7 cellular contexts compared by ENCODE assay signal in the genomic region with DNA sequence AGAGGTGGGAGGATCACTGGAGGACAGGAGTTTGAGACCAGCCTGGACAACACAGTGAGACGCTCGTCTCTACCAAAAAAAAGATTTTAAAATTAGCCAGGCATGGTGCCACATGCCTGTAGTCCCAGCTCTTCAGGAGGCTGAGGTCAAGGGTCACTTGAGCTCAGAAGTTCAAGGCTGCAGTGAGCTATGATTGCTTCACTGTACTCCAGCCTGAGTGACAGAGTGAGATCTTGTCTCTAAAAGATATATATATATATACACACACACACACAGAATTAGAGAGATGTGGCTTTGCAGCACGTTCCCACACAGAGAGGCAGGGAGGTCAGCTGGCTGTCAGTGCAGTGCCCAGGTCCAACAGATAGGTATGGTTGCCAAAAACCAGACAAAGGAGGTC.
A peak's percentile ranks its signal among the peaks of the same experiment; 100 is the strongest.
DNase-seq lines count a peak whose midpoint lies in the region; ATAC-seq, FAIRE-seq and TF ChIP-seq lines count a peak whose summit lies in the region.
"Not testable (repeated sequence)": the region's sequence is repeated elsewhere in the genome, so short reads cannot be mapped to it uniquely, and the experiment has no call there.

No MANE protein-coding gene starts in this region.

- H3K9ac ChIP-seq in OCI-LY1 (ENCODE audit: low read length); K562 (ENCODE audit: insufficient read depth in 1 of 2, low read depth in 2 of 2, low read length in 2 of 2); liver (ENCODE audit: low read depth in 1 of 2, low read length in 2 of 2): not testable (repeated sequence)

- H2AFZ ChIP-seq in OCI-LY1 (ENCODE audit: low read length); K562 (ENCODE audit: low read depth, low read length): not testable (repeated sequence)

- TF ChIP-seq RAD21 in K562 (CRISPR knock-in tag; conservative IDR thresholded peaks at IDR 0.05 in 1 of 2, IDR thresholded peaks at IDR 0.05 in 1 of 2); liver (IDR thresholded peaks at IDR 0.05): not testable (repeated sequence)

- H3K9me1 ChIP-seq in K562 (ENCODE audit: control insufficient read depth, insufficient read depth, low read length) = not testable (repeated sequence)

- peak; percentile 35 for FAIRE-seq in K562 (lab: Jason Lieb, UNC)

- H3K4me3 Mint-ChIP-seq in natural killer cell = peak overlapping the region; percentile 28

- H3K4me1 ChIP-seq in OCI-LY1 (ENCODE audit: insufficient read depth, low read length, severe bottlenecking) (peaks cover 53% of the 10 kb centered on the region), K562 (replicated peaks in 1 of 2; ENCODE audit: control insufficient read depth in 2 of 2, insufficient read depth in 2 of 2, low read length in 2 of 2) (peaks cover 5 to 13% of the 10 kb centered on the region in 2 experiments; a peak in 4 of 5 replicates)
- not testable (repeated sequence) for H3K4me1 ChIP-seq in RWPE2 (ENCODE audit: insufficient read depth, poor library complexity, severe bottlenecking); liver (ENCODE audit: control insufficient read depth in 4 of 4, insufficient read depth in 4 of 4, low read length in 3 of 4)

- TF ChIP-seq POLR2A in K562 (conservative IDR thresholded peaks at IDR 0.05) = not testable (repeated sequence)

- H3K79me2 ChIP-seq in OCI-LY1 (ENCODE audit: insufficient read depth, low read length) = not testable (repeated sequence)
- peaks cover 73% of the 10 kb centered on the region for H3K79me2 ChIP-seq in K562 (ENCODE audit: control insufficient read depth, insufficient read depth, low read length)

- not testable (repeated sequence) for H3K27me3 ChIP-seq in OCI-LY1 (ENCODE audit: insufficient read depth, low read length); RWPE2 (ENCODE audit: insufficient read depth, poor library complexity, severe bottlenecking); K562 (ENCODE audit: control insufficient read depth in 2 of 2, insufficient read depth in 2 of 2, low read length in 2 of 2); liver (ENCODE audit: control insufficient read depth in 4 of 4, insufficient read depth in 4 of 4, low read length in 3 of 4)

- not testable (repeated sequence) for ATAC-seq in RWPE2 (ENCODE audit: low read depth); natural killer cell
- ATAC-seq in K562 (peak; percentile 11; the same call in 2 of the 3 replicates), left lobe of liver (peak; percentile 74)

- H3K36me3 Mint-ChIP-seq in natural killer cell = not testable (repeated sequence)

- not testable (repeated sequence) for BruUV-seq in K562 (replicated peaks; lab: Mats Ljungman, UMichigan)

- H3K27me3 Mint-ChIP-seq in natural killer cell (ENCODE audit: low read depth in 2 of 2) = not testable (repeated sequence)

- H3K4me1 Mint-ChIP-seq in natural killer cell = peaks cover 8 to 14% of the 10 kb centered on the region in 2 donors

- POLR2A ChIA-PET in K562 (lab: Yijun Ruan, JAX) = not testable (repeated sequence)

- H3F3A ChIP-seq in OCI-LY1 (ENCODE audit: insufficient read depth, low read length) = not testable (repeated sequence)

- not testable (repeated sequence) for H3K9me3 Mint-ChIP-seq in natural killer cell

- 0% methylated on average over 1 of the region's 3 CpGs for WGBS in K562 (ENCODE audit: insufficient coverage, low coverage, missing lambda C conversion rate)
- 31% methylated on average over 1 of the region's 3 CpGs for WGBS in liver

- not testable (repeated sequence) for H3K4me3 ChIP-seq in OCI-LY1 (ENCODE audit: low read depth, low read length, poor library complexity, severe bottlenecking); RWPE2 (ENCODE audit: severe bottlenecking); K562; liver (ENCODE audit: low read depth in 1 of 3, low read length in 3 of 3)

- H3K36me3 ChIP-seq in OCI-LY1 (ENCODE audit: insufficient read depth, low read length); RWPE2 (ENCODE audit: low read depth); liver (ENCODE audit: control insufficient read depth in 4 of 4, insufficient read depth in 3 of 4, low read depth in 1 of 4, low read length in 3 of 4): not testable (repeated sequence)
- H3K36me3 ChIP-seq in K562 (ENCODE audit: control insufficient read depth, insufficient read depth, low read length) = peaks cover 17% of the 10 kb centered on the region; the same call in 1 of the 3 replicates

- DNase-seq in RWPE2 (ENCODE audit: low spot score); K562 (ENCODE audit: extremely low read depth in 1 of 4, low spot score in 3 of 4); natural killer cell: not testable (repeated sequence)
- peak; percentile 26 for DNase-seq in activated CD8-positive, alpha-beta memory T cell treated with anti-CD3 and anti-CD28 coated beads for 24 hours
- DNase-seq in left lobe of liver (ENCODE audit: low spot score) = peak; percentile 58

- H4K20me1 ChIP-seq in OCI-LY1 (ENCODE audit: insufficient read depth, low read length); K562 (replicated peaks; ENCODE audit: control insufficient read depth, insufficient read depth, low read length): not testable (repeated sequence)

- CTCF ChIA-PET in K562 (lab: Yijun Ruan, JAX; ENCODE audit: low intra/inter-chr PET ratio) = not testable (repeated sequence)

- in situ Hi-C loops in K562 (cut with MboI) = not testable (repeated sequence)

- not testable (repeated sequence) for TF ChIP-seq CTCF in OCI-LY1 (IDR thresholded peaks at IDR 0.05; ENCODE audit: low read length); RWPE2 (IDR thresholded peaks at IDR 0.05; ENCODE audit: poor library complexity, severe bottlenecking); K562 (IDR thresholded peaks at IDR 0.05 in 2 of 3, conservative IDR thresholded peaks at IDR 0.05 in 1 of 3; ENCODE audit: insufficient read depth in 2 of 3, low read depth in 1 of 3, low read length in 3 of 3); liver (IDR thresholded peaks at IDR 0.05; ENCODE audit: low read depth, low read length, missing input control); natural killer cell (IDR thresholded peaks at IDR 0.05)

- not testable (repeated sequence) for H3K9me3 ChIP-seq in OCI-LY1 (ENCODE audit: low read length); RWPE2 (ENCODE audit: severe bottlenecking); K562 (replicated peaks; ENCODE audit: control insufficient read depth, insufficient read depth, low read depth, low read length); liver (ENCODE audit: control insufficient read depth in 4 of 4, low read length in 3 of 4)

- H3K9me2 ChIP-seq in OCI-LY1 (ENCODE audit: low read depth, low read length) = not testable (repeated sequence)

- not testable (repeated sequence) for TF ChIP-seq EP300 in K562 (IDR thresholded peaks at IDR 0.05; ENCODE audit: low read length)

- H3K27ac Mint-ChIP-seq in natural killer cell = not testable (repeated sequence)

- H3K27ac ChIP-seq in OCI-LY1 (ENCODE audit: low read depth, low read length, poor library complexity, severe bottlenecking) (peak overlapping the region; percentile 71), RWPE2 (ENCODE audit: poor library complexity, severe bottlenecking) (peak overlapping the region; percentile 29)
- not testable (repeated sequence) for H3K27ac ChIP-seq in K562 (ENCODE audit: extremely low read depth, low read depth, low read length); liver (ENCODE audit: low read depth in 1 of 2, low read length in 2 of 2)

- not testable (repeated sequence) for H3K4me2 ChIP-seq in OCI-LY1 (ENCODE audit: low read length); K562 (ENCODE audit: insufficient read depth, low read length)

- intact Hi-C loops in K562 (cut with micrococcal nuclease); natural killer cell (cut with micrococcal nuclease): not testable (repeated sequence)

TF ChIP-seq in K562, 482 proteins besides CTCF, POLR2A, EP300 and RAD21 (continues in another document):
- TF ChIP-seq, protein P1, sequence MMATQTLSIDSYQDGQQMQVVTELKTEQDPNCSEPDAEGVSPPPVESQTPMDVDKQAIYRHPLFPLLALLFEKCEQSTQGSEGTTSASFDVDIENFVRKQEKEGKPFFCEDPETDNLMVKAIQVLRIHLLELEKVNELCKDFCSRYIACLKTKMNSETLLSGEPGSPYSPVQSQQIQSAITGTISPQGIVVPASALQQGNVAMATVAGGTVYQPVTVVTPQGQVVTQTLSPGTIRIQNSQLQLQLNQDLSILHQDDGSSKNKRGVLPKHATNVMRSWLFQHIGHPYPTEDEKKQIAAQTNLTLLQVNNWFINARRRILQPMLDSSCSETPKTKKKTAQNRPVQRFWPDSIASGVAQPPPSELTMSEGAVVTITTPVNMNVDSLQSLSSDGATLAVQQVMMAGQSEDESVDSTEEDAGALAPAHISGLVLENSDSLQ (IDR thresholded peaks at IDR 0.05) = peak; percentile 63

TF ChIP-seq in liver, 16 proteins besides CTCF, POLR2A, EP300 and RAD21:
- TF ChIP-seq RXRA (IDR thresholded peaks at IDR 0.05) (peak; percentile 39 to 58), NR2F2 (IDR thresholded peaks at IDR 0.05) (peak; percentile 33), HNF4A (conservative IDR thresholded peaks at IDR 0.05) (peak; percentile 34 to 44)
